Comparison of ENCODE assay signal across 17 cellular contexts in genomic region chr12:49032679-49033447, GRCh38. TPM values are rescaled to one million over a fixed set of nuclear protein-coding genes. Genes with fewer than 3 reads are reported as not detected.
DNase-seq lines count a peak whose midpoint lies in the region; ATAC-seq, FAIRE-seq and TF ChIP-seq lines count a peak whose summit lies in the region.
"Had no signal": no experiment of that assay in that cellular context is flagged by ENCODE, and none has a peak within 500 bp of the region (broad histone marks: within the 10 kb centered on the region; RNA-seq: fewer than 3 reads in every experiment).

No MANE protein-coding gene starts in this region.

- no peaks in the 10 kb centered on the region for H3K9me3 Mint-ChIP-seq in naive thymus-derived CD8-positive, alpha-beta T cell
- no peaks in the 10 kb centered on the region for H3K9me3 Mint-ChIP-seq in CD8-positive, alpha-beta T cell
- H3K9me3 Mint-ChIP-seq in GM23338: no peaks in the 10 kb centered on the region
- H3K9me3 Mint-ChIP-seq: HFFc6 had no signal

- peaks cover 0 to 68% (median 2%) of the 10 kb centered on the region in 3 donors for H3K36me3 Mint-ChIP-seq in naive thymus-derived CD8-positive, alpha-beta T cell
- H3K36me3 Mint-ChIP-seq in CD8-positive, alpha-beta T cell: peaks cover 71% of the 10 kb centered on the region
- H3K36me3 Mint-ChIP-seq in GM23338 (ENCODE audit: low read depth): peaks cover 74% of the 10 kb centered on the region

- no peak for TF ChIP-seq RAD21 in K562 (CRISPR knock-in tag; conservative IDR thresholded peaks at IDR 0.05 in 1 of 2, IDR thresholded peaks at IDR 0.05 in 1 of 2)

- POLR2A ChIA-PET in K562 (lab: Yijun Ruan, JAX): interaction anchor here (0.6 to 12.9 kb wide), 7 partner anchors 9 to 487 kb away, joined by 3 to 78 read pairs (median 6); partner anchors contain the start of gene PRKAG1
- POLR2A ChIA-PET in naive thymus-derived CD8-positive, alpha-beta T cell (lab: Charles Lee): interaction anchor here (1.0 to 1.3 kb wide), 2 partner anchors 9 to 21 kb away, joined by 3 to 4 read pairs; no protein-coding TSS in a partner anchor
- POLR2A ChIA-PET in CD8-positive, alpha-beta T cell (lab: Charles Lee): interaction anchor here (1.4 to 1.5 kb wide), 2 partner anchors 10 to 97 kb away, joined by 3 read pairs; no protein-coding TSS in a partner anchor

- H3K9me3 ChIP-seq in K562 (replicated peaks; ENCODE audit: control insufficient read depth, insufficient read depth, low read depth, low read length): no peaks in the 10 kb centered on the region
- no peaks in the 10 kb centered on the region for H3K9me3 ChIP-seq in CD8-positive, alpha-beta T cell (ENCODE audit: low read length)
- H3K9me3 ChIP-seq: pancreas, suprapubic skin had no signal

- H3K4me3 Mint-ChIP-seq in naive thymus-derived CD8-positive, alpha-beta T cell: no peak overlapping the region
- no peak overlapping the region for H3K4me3 Mint-ChIP-seq in CD8-positive, alpha-beta T cell
- no peak overlapping the region for H3K4me3 Mint-ChIP-seq in GM23338
- H3K4me3 Mint-ChIP-seq: HFFc6 had no signal

- H3K9ac ChIP-seq in K562 (ENCODE audit: insufficient read depth in 1 of 2, low read depth in 2 of 2, low read length in 2 of 2): peak overlapping the region in 1 of 2 experiments; percentile 41; a peak in 1 of 4 replicates

- TF ChIP-seq CTCF in K562 (IDR thresholded peaks at IDR 0.05 in 2 of 3, conservative IDR thresholded peaks at IDR 0.05 in 1 of 3; ENCODE audit: insufficient read depth in 2 of 3, low read depth in 1 of 3, low read length in 3 of 3) (no peak), GM23338 (conservative IDR thresholded peaks at IDR 0.05; ENCODE audit: low read depth in 2 of 2) (no peak)
- no peak for TF ChIP-seq CTCF in CD8-positive, alpha-beta T cell (IDR thresholded peaks at IDR 0.05)

- TF ChIP-seq POLR2A in K562 (conservative IDR thresholded peaks at IDR 0.05): no peak

- no peaks in the 10 kb centered on the region for H3K9me2 ChIP-seq in GM23338 (ENCODE audit: insufficient read depth)

- H3F3A ChIP-seq in GM23338 (replicated peaks; ENCODE audit: low read depth): no peaks in the 10 kb centered on the region

- no peak for FAIRE-seq in K562 (lab: Jason Lieb, UNC)
- FAIRE-seq: pancreas, small intestine had no signal

- intact Hi-C loops in K562 (cut with micrococcal nuclease): no loop called here
- intact Hi-C loops in CD8-positive, alpha-beta T cell (cut with DNase I, micrococcal nuclease): no loop called here

- TF ChIP-seq EP300 in K562 (IDR thresholded peaks at IDR 0.05; ENCODE audit: low read length): no peak

- H3K4me2 ChIP-seq in K562 (ENCODE audit: insufficient read depth, low read length) (no peak overlapping the region), GM23338 (no peak overlapping the region)
- H3K4me2 ChIP-seq: PC-9 had no signal

- H3K4me1 Mint-ChIP-seq in naive thymus-derived CD8-positive, alpha-beta T cell: peaks cover 0 to 9% (median 2%) of the 10 kb centered on the region in 4 donors
- no peaks in the 10 kb centered on the region for H3K4me1 Mint-ChIP-seq in CD8-positive, alpha-beta T cell (ENCODE audit: low read depth)
- no peaks in the 10 kb centered on the region for H3K4me1 Mint-ChIP-seq in GM23338

- in situ Hi-C loops in K562 (cut with MboI): no loop called here

- no peaks in the 10 kb centered on the region for H3K27me3 Mint-ChIP-seq in naive thymus-derived CD8-positive, alpha-beta T cell
- no peaks in the 10 kb centered on the region for H3K27me3 Mint-ChIP-seq in CD8-positive, alpha-beta T cell (ENCODE audit: low read depth)
- peaks cover 11% of the 10 kb centered on the region for H3K27me3 Mint-ChIP-seq in GM23338 (ENCODE audit: insufficient read depth, low read depth, poor library complexity)

- no peaks in the 10 kb centered on the region for H3K27me3 ChIP-seq in K562 (ENCODE audit: control insufficient read depth in 2 of 2, insufficient read depth in 2 of 2, low read length in 2 of 2)
- no peaks in the 10 kb centered on the region for H3K27me3 ChIP-seq in CD8-positive, alpha-beta T cell (ENCODE audit: insufficient read depth, low read length)
- H3K27me3 ChIP-seq in GM23338 (ENCODE audit: insufficient read depth): no peaks in the 10 kb centered on the region
- H3K27me3 ChIP-seq: pancreas, suprapubic skin had no signal

- H3K4me1 ChIP-seq in K562 (replicated peaks in 1 of 2; ENCODE audit: control insufficient read depth in 2 of 2, insufficient read depth in 2 of 2, low read length in 2 of 2) (peaks cover 0 to 13% of the 10 kb centered on the region in 2 experiments; a peak in 1 of 5 replicates), GM23338 (ENCODE audit: insufficient read depth) (no peaks in the 10 kb centered on the region)
- no peaks in the 10 kb centered on the region for H3K4me1 ChIP-seq in CD8-positive, alpha-beta T cell (ENCODE audit: insufficient read depth, low read length)
- H3K4me1 ChIP-seq: pancreas, suprapubic skin had no signal

- H3K27ac ChIP-seq in K562 (ENCODE audit: extremely low read depth, low read depth, low read length): no peak overlapping the region
- H3K27ac ChIP-seq in CD8-positive, alpha-beta T cell (ENCODE audit: low read depth, low read length): no peak overlapping the region
- no peak overlapping the region for H3K27ac ChIP-seq in GM23338 (ENCODE audit: low read depth)
- H3K27ac ChIP-seq: pancreas, PC-9, suprapubic skin, WERI-Rb-1 had no signal

- BruUV-seq in K562 (replicated peaks; lab: Mats Ljungman, UMichigan): no TSS peak

- H3K4me3 ChIP-seq in K562: no peak overlapping the region
- no peak overlapping the region for H3K4me3 ChIP-seq in CD8-positive, alpha-beta T cell (ENCODE audit: low read depth, low read length)
- H3K4me3 ChIP-seq in GM23338: no peak overlapping the region
- H3K4me3 ChIP-seq: pancreas, PC-9, suprapubic skin had no signal

- no peaks in the 10 kb centered on the region for H3K9me1 ChIP-seq in K562 (ENCODE audit: control insufficient read depth, insufficient read depth, low read length)

- no peak for DNase-seq in K562 (ENCODE audit: extremely low read depth in 1 of 4, low spot score in 3 of 4)
- no peak for DNase-seq in naive thymus-derived CD8-positive, alpha-beta T cell
- no peak for DNase-seq in CD8-positive, alpha-beta T cell
- DNase-seq in GM23338 (ENCODE audit: low spot score): no peak
- DNase-seq: activated CD8-positive, alpha-beta memory T cell treated with anti-CD3 and anti-CD28 coated beads, Interleukin-2, amount 50 U/mL, for 48 hours; cerebellar nuclear complex; DMS79 treated with DMSO at 0.1 percent for 48 hours; HFFc6; NCI-H187; NCI-H526; pancreas; PC-9; small intestine; WERI-Rb-1 had no signal

- WGBS in K562 (ENCODE audit: insufficient coverage, low coverage, missing lambda C conversion rate): 97% methylated on average over 3 of the region's 3 CpGs

- peak overlapping the region in 6 of 10 donors; percentile 37 to 61 (median 50) for H3K27ac Mint-ChIP-seq in naive thymus-derived CD8-positive, alpha-beta T cell
- H3K27ac Mint-ChIP-seq in CD8-positive, alpha-beta T cell: no peak overlapping the region
- no peak overlapping the region for H3K27ac Mint-ChIP-seq in GM23338

- H4K20me1 ChIP-seq in K562 (replicated peaks; ENCODE audit: control insufficient read depth, insufficient read depth, low read length) (no peaks in the 10 kb centered on the region; the same call in 1 of the 2 replicates), GM23338 (replicated peaks; ENCODE audit: insufficient read depth) (peaks cover 12% of the 10 kb centered on the region; the same call in 1 of the 2 replicates)

- H2AFZ ChIP-seq in K562 (ENCODE audit: low read depth, low read length) (no peak overlapping the region), GM23338 (no peak overlapping the region)
- H2AFZ ChIP-seq: PC-9 had no signal

- H3K79me2 ChIP-seq in K562 (ENCODE audit: control insufficient read depth, insufficient read depth, low read length) (no peaks in the 10 kb centered on the region), GM23338 (replicated peaks; ENCODE audit: insufficient read depth) (no peaks in the 10 kb centered on the region)

- ATAC-seq in K562: no peak
- no peak for ATAC-seq in naive thymus-derived CD8-positive, alpha-beta T cell
- no peak for ATAC-seq in CD8-positive, alpha-beta T cell
- ATAC-seq in GM23338: no peak

- peaks cover 97% of the 10 kb centered on the region for H3K36me3 ChIP-seq in K562 (ENCODE audit: control insufficient read depth, insufficient read depth, low read length)
- peaks cover 36% of the 10 kb centered on the region for H3K36me3 ChIP-seq in CD8-positive, alpha-beta T cell (ENCODE audit: insufficient read depth, low read length)
- peaks cover 18% of the 10 kb centered on the region; the same call in 1 of the 2 replicates for H3K36me3 ChIP-seq in GM23338 (ENCODE audit: insufficient read depth)

- CTCF ChIA-PET in K562 (lab: Yijun Ruan, JAX; ENCODE audit: low intra/inter-chr PET ratio): no interaction called here
- CTCF ChIA-PET in CD8-positive, alpha-beta T cell (lab: Charles Lee): interaction anchor here (1.2 to 4.2 kb wide), 3 partner anchors 11 to 129 kb away, joined by 3 to 28 read pairs (median 9); a partner anchor contains a TSS

RNA-seq across cellular contexts. Expression of gene PRKAG1, which starts 14.3 kb away (rescaled TPM):
- total RNA-seq in K562 (2011; cell fraction: chromatin; rRNA removed; ENCODE audit: low replicate concordance): 48.6 and 71.2 TPM in 2 replicates
- total RNA-seq in K562 (2011; cell fraction: nucleolus; rRNA removed): 26.7 and 27.0 TPM in 2 replicates
- 42.8 and 56.8 TPM in 2 replicates for total RNA-seq in K562 (2011; cell fraction: nucleoplasm; rRNA removed)
- total RNA-seq in K562 (2014; rRNA removed) (51.1 and 51.6 TPM in 2 replicates), K562 (2014; rRNA removed; fragmentation: Illumina TruSeq; extraction: Trizol) (79.1 and 86.8 TPM in 2 replicates), K562 (2015; rRNA removed; fragmentation: Illumina TruSeq; extraction: Trizol) (74.0 and 75.0 TPM in 2 replicates), K562 (2021) (49.3 and 51.9 TPM in 2 replicates)
- polyA plus RNA-seq in K562 (2011; rRNA removed) (109 TPM in 2 replicates), K562 (2014; fragmentation: Illumina TruSeq; extraction: Trizol) (95.8 and 108 TPM in 2 replicates), K562 (2014; fragmentation: Nextera tagmentation; extraction: Ambion mirVana) (100 to 1,000 TPM in 1 of 2 experiments, 10 to 100 TPM in 1; 82.7 to 126 TPM), K562 (2014; rRNA removed) (59.7 and 64.5 TPM in 2 replicates), GM23338 (2016; fragmentation: Nextera tagmentation; extraction: Ambion mirVana) (19.1 and 19.9 TPM in 2 replicates)
- polyA plus RNA-seq in K562 (2011; cell fraction: cytosol; rRNA removed): 85.7 and 115 TPM in 2 replicates
- 31.1 and 53.9 TPM in 2 replicates for polyA plus RNA-seq in K562 (2011; cell fraction: nucleus; rRNA removed)
- 53.3 and 68.9 TPM in 2 replicates for polyA plus RNA-seq in K562 (2012)
- polyA minus RNA-seq in K562 (2011; rRNA and poly(A)+ RNA removed): 57.9 and 64.9 TPM in 2 replicates
- polyA minus RNA-seq in K562 (2011; cell fraction: cytosol; rRNA and poly(A)+ RNA removed): 22.4 and 27.7 TPM in 2 replicates
- 9.0 and 14.2 TPM in 2 replicates for polyA minus RNA-seq in K562 (2011; cell fraction: nucleus; rRNA and poly(A)+ RNA removed)
- total RNA-seq in naive thymus-derived CD8-positive, alpha-beta T cell: 10 to 100 TPM; 47.5 to 49.5 TPM
- polyA plus RNA-seq in naive thymus-derived CD8-positive, alpha-beta T cell: 10 to 100 TPM; 29.2 to 39.5 (median 33.0) TPM
- total RNA-seq in CD8-positive, alpha-beta T cell: 10 to 100 TPM; 30.2 to 34.3 TPM
- total RNA-seq in GM23338 (2014; rRNA removed; shearing (Covaris generic)): 27.2 and 35.4 TPM in 2 replicates

RNA-seq across cellular contexts. Expression of gene KMT2D, which starts 27.7 kb away (rescaled TPM):
- total RNA-seq in K562 (2011; cell fraction: chromatin; rRNA removed; ENCODE audit: low replicate concordance): 218 and 331 TPM in 2 replicates
- total RNA-seq in K562 (2011; cell fraction: nucleolus; rRNA removed): 143 and 150 TPM in 2 replicates
- total RNA-seq in K562 (2011; cell fraction: nucleoplasm; rRNA removed): 136 and 138 TPM in 2 replicates
- total RNA-seq in K562 (2014; rRNA removed): 17.5 and 23.5 TPM in 2 replicates
- 10.5 and 10.6 TPM in 2 replicates for total RNA-seq in K562 (2014; rRNA removed; fragmentation: Illumina TruSeq; extraction: Trizol)
- total RNA-seq in K562 (2015; rRNA removed; fragmentation: Illumina TruSeq; extraction: Trizol): 13.7 and 20.1 TPM in 2 replicates
- total RNA-seq in K562 (2021): 89.5 and 93.7 TPM in 2 replicates
- polyA plus RNA-seq in K562 (2011; rRNA removed): 9.9 and 15.2 TPM in 2 replicates
- polyA plus RNA-seq in K562 (2011; cell fraction: cytosol; rRNA removed): 9.3 and 9.7 TPM in 2 replicates
- 68.2 and 72.0 TPM in 2 replicates for polyA plus RNA-seq in K562 (2011; cell fraction: nucleus; rRNA removed)
- 37.5 and 39.4 TPM in 2 replicates for polyA plus RNA-seq in K562 (2012)
- polyA plus RNA-seq in K562 (2014; fragmentation: Illumina TruSeq; extraction: Trizol): 53.8 and 73.7 TPM in 2 replicates
- 1 to 10 TPM in 1 of 2 experiments, under 1 TPM in 1; 0.22 to 1.4 TPM for polyA plus RNA-seq in K562 (2014; fragmentation: Nextera tagmentation; extraction: Ambion mirVana)
- polyA plus RNA-seq in K562 (2014; rRNA removed): 33.3 and 42.1 TPM in 2 replicates
- 18.1 and 20.1 TPM in 2 replicates for polyA minus RNA-seq in K562 (2011; rRNA and poly(A)+ RNA removed)
- 58.5 and 91.1 TPM in 2 replicates for polyA minus RNA-seq in K562 (2011; cell fraction: cytosol; rRNA and poly(A)+ RNA removed)
- 19.0 and 36.2 TPM in 2 replicates for polyA minus RNA-seq in K562 (2011; cell fraction: nucleus; rRNA and poly(A)+ RNA removed)
- total RNA-seq in naive thymus-derived CD8-positive, alpha-beta T cell: 100 to 1,000 TPM; 130 to 134 TPM
- 10 to 100 TPM in 2 of 3 donors, 1 to 10 TPM in 1; 1.5 to 28.5 (median 10.5) TPM for polyA plus RNA-seq in naive thymus-derived CD8-positive, alpha-beta T cell
- total RNA-seq in CD8-positive, alpha-beta T cell: 100 to 1,000 TPM; 112 to 127 TPM
- total RNA-seq in GM23338 (2014; rRNA removed; shearing (Covaris generic)): 86.1 and 120 TPM in 2 replicates
- 17.6 and 18.3 TPM in 2 replicates for polyA plus RNA-seq in GM23338 (2016; fragmentation: Nextera tagmentation; extraction: Ambion mirVana)

RNA-seq across cellular contexts. Expression of gene DDN, which starts 33.7 kb away (rescaled TPM):
- 1.2 and 2.3 TPM in 2 replicates for total RNA-seq in K562 (2011; cell fraction: chromatin; rRNA removed; ENCODE audit: low replicate concordance)
- total RNA-seq in K562 (2011; cell fraction: nucleolus; rRNA removed): 1.7 TPM in 2 replicates
- 0.92 and 1.0 TPM in 2 replicates for total RNA-seq in K562 (2011; cell fraction: nucleoplasm; rRNA removed)
- total RNA-seq in K562 (2014; rRNA removed) (2.5 and 3.6 TPM in 2 replicates), K562 (2014; rRNA removed; fragmentation: Illumina TruSeq; extraction: Trizol) (0.99 and 1.4 TPM in 2 replicates), K562 (2015; rRNA removed; fragmentation: Illumina TruSeq; extraction: Trizol) (2.3 and 2.5 TPM in 2 replicates), K562 (2021) (3.4 and 3.6 TPM in 2 replicates)
- polyA plus RNA-seq in K562 (2011; rRNA removed) (0.31 and 0.42 TPM in 2 replicates), K562 (2014; fragmentation: Illumina TruSeq; extraction: Trizol) (1.6 and 1.9 TPM in 2 replicates), K562 (2014; fragmentation: Nextera tagmentation; extraction: Ambion mirVana) (under 1 TPM; 0.03 to 0.13 TPM), K562 (2014; rRNA removed) (2.2 and 2.4 TPM in 2 replicates), GM23338 (2016; fragmentation: Nextera tagmentation; extraction: Ambion mirVana) (0.12 TPM in 1 of 2 replicates, not detected in the other)
- 0.31 and 0.69 TPM in 2 replicates for polyA plus RNA-seq in K562 (2011; cell fraction: cytosol; rRNA removed)
- 0.53 and 1.2 TPM in 2 replicates for polyA plus RNA-seq in K562 (2011; cell fraction: nucleus; rRNA removed)
- 0.55 and 1.8 TPM in 2 replicates for polyA plus RNA-seq in K562 (2012)
- 0.24 and 0.70 TPM in 2 replicates for polyA minus RNA-seq in K562 (2011; rRNA and poly(A)+ RNA removed)
- 0.64 and 0.76 TPM in 2 replicates for polyA minus RNA-seq in K562 (2011; cell fraction: cytosol; rRNA and poly(A)+ RNA removed)
- 0.56 and 0.81 TPM in 2 replicates for polyA minus RNA-seq in K562 (2011; cell fraction: nucleus; rRNA and poly(A)+ RNA removed)
- total RNA-seq in naive thymus-derived CD8-positive, alpha-beta T cell: under 1 TPM; 0.14 to 0.18 TPM
- polyA plus RNA-seq in naive thymus-derived CD8-positive, alpha-beta T cell: not detected
- total RNA-seq in CD8-positive, alpha-beta T cell: 1 to 10 TPM; 1.3 TPM
- 0.04 and 0.10 TPM in 2 replicates for total RNA-seq in GM23338 (2014; rRNA removed; shearing (Covaris generic))

RNA-seq across cellular contexts. Expression of gene RHEBL1, which starts 36.9 kb away (rescaled TPM):
- total RNA-seq in K562 (2011; cell fraction: chromatin; rRNA removed; ENCODE audit: low replicate concordance): 4.6 and 10.2 TPM in 2 replicates
- 9.2 and 10.9 TPM in 2 replicates for total RNA-seq in K562 (2011; cell fraction: nucleolus; rRNA removed)
- total RNA-seq in K562 (2011; cell fraction: nucleoplasm; rRNA removed): 6.1 and 7.3 TPM in 2 replicates
- total RNA-seq in K562 (2014; rRNA removed): 6.8 and 7.2 TPM in 2 replicates
- 8.2 and 8.5 TPM in 2 replicates for total RNA-seq in K562 (2014; rRNA removed; fragmentation: Illumina TruSeq; extraction: Trizol)
- 4.0 and 4.3 TPM in 2 replicates for total RNA-seq in K562 (2015; rRNA removed; fragmentation: Illumina TruSeq; extraction: Trizol)
- 7.7 and 8.8 TPM in 2 replicates for total RNA-seq in K562 (2021)
- polyA plus RNA-seq in K562 (2011; rRNA removed): 8.1 and 10.4 TPM in 2 replicates
- 9.1 and 11.5 TPM in 2 replicates for polyA plus RNA-seq in K562 (2011; cell fraction: cytosol; rRNA removed)
- 13.8 and 23.9 TPM in 2 replicates for polyA plus RNA-seq in K562 (2011; cell fraction: nucleus; rRNA removed)
- polyA plus RNA-seq in K562 (2012): 5.5 and 12.1 TPM in 2 replicates
- polyA plus RNA-seq in K562 (2014; fragmentation: Illumina TruSeq; extraction: Trizol): 7.0 and 9.7 TPM in 2 replicates
- polyA plus RNA-seq in K562 (2014; fragmentation: Nextera tagmentation; extraction: Ambion mirVana): 10 to 100 TPM; 27.4 to 36.1 TPM
- polyA plus RNA-seq in K562 (2014; rRNA removed): 10.0 and 14.4 TPM in 2 replicates
- 5.4 and 5.5 TPM in 2 replicates for polyA minus RNA-seq in K562 (2011; rRNA and poly(A)+ RNA removed)
- polyA minus RNA-seq in K562 (2011; cell fraction: cytosol; rRNA and poly(A)+ RNA removed): 3.2 and 3.9 TPM in 2 replicates
- 2.3 and 4.0 TPM in 2 replicates for polyA minus RNA-seq in K562 (2011; cell fraction: nucleus; rRNA and poly(A)+ RNA removed)
- total RNA-seq in naive thymus-derived CD8-positive, alpha-beta T cell: 1 to 10 TPM; 3.6 to 4.3 TPM
- 1 to 10 TPM; 3.0 to 3.6 (median 3.4) TPM for polyA plus RNA-seq in naive thymus-derived CD8-positive, alpha-beta T cell
- total RNA-seq in CD8-positive, alpha-beta T cell: 1 to 10 TPM; 4.7 to 5.6 TPM
- 6.7 and 11.8 TPM in 2 replicates for total RNA-seq in GM23338 (2014; rRNA removed; shearing (Covaris generic))
- 9.4 and 10.7 TPM in 2 replicates for polyA plus RNA-seq in GM23338 (2016; fragmentation: Nextera tagmentation; extraction: Ambion mirVana)

RNA-seq across cellular contexts. Expression of gene WNT1, which starts 54.7 kb away (rescaled TPM):
- not detected in 2 replicates for total RNA-seq in K562 (2011; cell fraction: chromatin; rRNA removed; ENCODE audit: low replicate concordance)
- total RNA-seq in K562 (2011; cell fraction: nucleolus; rRNA removed): not detected in 2 replicates
- total RNA-seq in K562 (2011; cell fraction: nucleoplasm; rRNA removed): not detected in 2 replicates
- total RNA-seq in K562 (2014; rRNA removed) (not detected in 2 replicates), K562 (2014; rRNA removed; fragmentation: Illumina TruSeq; extraction: Trizol) (not detected in 2 replicates), K562 (2015; rRNA removed; fragmentation: Illumina TruSeq; extraction: Trizol) (not detected in 2 replicates), K562 (2021) (not detected in 2 replicates)
- polyA plus RNA-seq in K562 (2011; rRNA removed) (not detected in 2 replicates), K562 (2014; fragmentation: Illumina TruSeq; extraction: Trizol) (not detected in 2 replicates), K562 (2014; fragmentation: Nextera tagmentation; extraction: Ambion mirVana) (not detected), K562 (2014; rRNA removed) (0.38 TPM in 1 of 2 replicates, not detected in the other), GM23338 (2016; fragmentation: Nextera tagmentation; extraction: Ambion mirVana) (not detected in 2 replicates)
- polyA plus RNA-seq in K562 (2011; cell fraction: cytosol; rRNA removed): not detected in 2 replicates
- not detected in 2 replicates for polyA plus RNA-seq in K562 (2011; cell fraction: nucleus; rRNA removed)
- not detected in 2 replicates for polyA plus RNA-seq in K562 (2012)
- not detected in 2 replicates for polyA minus RNA-seq in K562 (2011; rRNA and poly(A)+ RNA removed)
- not detected in 2 replicates for polyA minus RNA-seq in K562 (2011; cell fraction: cytosol; rRNA and poly(A)+ RNA removed)
- polyA minus RNA-seq in K562 (2011; cell fraction: nucleus; rRNA and poly(A)+ RNA removed): not detected in 2 replicates
- under 1 TPM; 0.33 to 0.52 TPM for total RNA-seq in naive thymus-derived CD8-positive, alpha-beta T cell
- polyA plus RNA-seq in naive thymus-derived CD8-positive, alpha-beta T cell: 1 to 10 TPM in 1 of 3 donors, under 1 TPM in 2; 0.23 to 1.2 (median 0.49) TPM
- total RNA-seq in CD8-positive, alpha-beta T cell: 1 to 10 TPM; 5.6 to 5.9 TPM
- not detected in 2 replicates for total RNA-seq in GM23338 (2014; rRNA removed; shearing (Covaris generic))
- total RNA-seq: glomerular endothelial cell, HFFc6, pancreas, PC-9, suprapubic skin had no signal
- polyA plus RNA-seq: adipose tissue, pancreas, small intestine had no signal

Comparison
In these comparisons a context has a peak if more than half of its experiments do, and no peak if none do; other contexts are left out.
1. H3K27ac Mint-ChIP-seq: peak in naive thymus-derived CD8-positive, alpha-beta T cell (6 of 10); none in CD8-positive, alpha-beta T cell (single experiment) and GM23338 (single experiment).